In genomic region chr10:68211635-68212034, GRCh38 we compare ENCODE assay signal across 29 cellular contexts. TPM values are rescaled to one million over a fixed set of nuclear protein-coding genes. Genes with fewer than 3 reads are reported as not detected.
"Had no signal": no experiment of that assay in that cellular context is flagged by ENCODE, and none has a peak within 500 bp of the region (broad histone marks: within the 10 kb centered on the region; RNA-seq: fewer than 3 reads in every experiment).

No MANE protein-coding gene starts in this region.

- H3K27ac Mint-ChIP-seq: naive thymus-derived CD4-positive, alpha-beta T cell; natural killer cell treated with Interleukin-12 subunit alpha and Interleukin-12 subunit beta and Interleukin-15 and Interleukin-18, amount 100 ng/mL, for 72 hours; stimulated activated naive B cell treated with anti-CD40 and anti-IgM and Interleukin-4, amounts not matched to agents 10 μg/mL and 1 μg/mL and 100 μg/mL, for 72 hours had no signal

- H3K4me1 Mint-ChIP-seq: stimulated activated naive B cell treated with anti-CD40 and anti-IgM and Interleukin-4, amounts not matched to agents 10 μg/mL and 1 μg/mL and 100 μg/mL, for 72 hours had no signal

- H3K9me3 Mint-ChIP-seq: naive thymus-derived CD4-positive, alpha-beta T cell; natural killer cell treated with Interleukin-12 subunit alpha and Interleukin-12 subunit beta and Interleukin-15 and Interleukin-18, amount 100 ng/mL, for 72 hours; stimulated activated naive B cell treated with anti-CD40 and anti-IgM and Interleukin-4, amounts not matched to agents 10 μg/mL and 1 μg/mL and 100 μg/mL, for 72 hours had no signal

- H3K27ac ChIP-seq: left ventricle myocardium inferior, pancreas, prostate gland, skin epidermis, stomach, testis, thyroid gland, transverse colon, upper lobe of left lung, vagina had no signal

- H3K36me3 ChIP-seq: pancreas, prostate gland, stomach, thyroid gland, transverse colon, upper lobe of left lung, vagina had no signal

- H3K27me3 ChIP-seq: pancreas, stomach, testis, thyroid gland, transverse colon, upper lobe of left lung, vagina had no signal

- H3K4me3 ChIP-seq: left ventricle myocardium inferior, lung, mucosa of descending colon, pancreas, prostate gland, skin epidermis, stomach, testis, thyroid gland, transverse colon, upper lobe of left lung, vagina had no signal

- H3K4me3 Mint-ChIP-seq: naive thymus-derived CD4-positive, alpha-beta T cell; natural killer cell treated with Interleukin-12 subunit alpha and Interleukin-12 subunit beta and Interleukin-15 and Interleukin-18, amount 100 ng/mL, for 72 hours; stimulated activated naive B cell treated with anti-CD40 and anti-IgM and Interleukin-4, amounts not matched to agents 10 μg/mL and 1 μg/mL and 100 μg/mL, for 72 hours had no signal

- H3K4me1 ChIP-seq: left ventricle myocardium inferior, pancreas, prostate gland, stomach, testis, thyroid gland, transverse colon, upper lobe of left lung, vagina had no signal

- DNase-seq: islet precursor cell; left ventricle myocardium inferior; midbrain; mucosa of descending colon; naive thymus-derived CD4-positive, alpha-beta T cell; pancreas; posterior cingulate gyrus; retina; right cardiac atrium; stimulated activated CD4-positive, alpha-beta T cell treated with anti-CD3 and anti-CD28 coated beads, Interleukin-12 subunit alpha, Interleukin-12 subunit beta, amount 100 ng/mL, for 4 hours; stimulated activated CD4-positive, alpha-beta T cell treated with anti-CD3 and anti-CD28 coated beads, Interleukin-15, amount 100 ng/mL, for 24 hours; stimulated activated CD4-positive, alpha-beta T cell treated with anti-CD3 and anti-CD28 coated beads, Interleukin-2, amount 100 ng/mL, for 24 hours; stimulated activated CD4-positive, alpha-beta T cell treated with anti-CD3 and anti-CD28 coated beads, Interleukin-4, amount 100 ng/mL, for 1 hour; stimulated activated naive B cell treated with anti-CD40 and anti-IgM and Interleukin-4, amounts not matched to agents 10 μg/mL and 1 μg/mL and 100 μg/mL, for 72 hours; stimulated activated naive CD8-positive, alpha-beta T cell treated with anti-CD3 and anti-CD28 coated beads, Interleukin-15, Interleukin-2, amounts not matched to agents 100 U/mL and 50 U/mL, for 24 hours; stomach; testis; thyroid gland; transverse colon; upper lobe of left lung had no signal

- H3K9me3 ChIP-seq: left ventricle myocardium inferior, mucosa of descending colon, pancreas, prostate gland, stomach, testis, thyroid gland, transverse colon, upper lobe of left lung, vagina had no signal

- H3K36me3 Mint-ChIP-seq: naive thymus-derived CD4-positive, alpha-beta T cell; natural killer cell treated with Interleukin-12 subunit alpha and Interleukin-12 subunit beta and Interleukin-15 and Interleukin-18, amount 100 ng/mL, for 72 hours; stimulated activated naive B cell treated with anti-CD40 and anti-IgM and Interleukin-4, amounts not matched to agents 10 μg/mL and 1 μg/mL and 100 μg/mL, for 72 hours had no signal

RNA-seq across cellular contexts. Expression of gene ATOH7, which starts 20.3 kb away (rescaled TPM):
- total RNA-seq: kidney epithelial cell; left ventricle myocardium inferior; lung; mesenteric fat pad; naive thymus-derived CD4-positive, alpha-beta T cell; natural killer cell treated with Interleukin-12 subunit alpha and Interleukin-12 subunit beta and Interleukin-15 and Interleukin-18, amount 100 ng/mL, for 72 hours; omental fat pad; prostate gland; right cardiac atrium; stomach; thyroid gland; upper lobe of left lung; urinary bladder; vagina had no signal
- polyA plus RNA-seq: naive thymus-derived CD4-positive, alpha-beta T cell had no signal
